ENCODE assay signal across 2 cellular contexts in genomic region chr10:3749597-3750351, GRCh38.
TF ChIP-seq lines count a peak whose summit lies in the region.

No MANE protein-coding gene starts in this region.

TF ChIP-seq in GM12878, 131 proteins besides CTCF, POLR2A, EP300 and RAD21 (continued from another document):
- TF ChIP-seq PBX3 (IDR thresholded peaks at IDR 0.05; ENCODE audit: insufficient replicate concordance, low read depth, low read length): peak; percentile 61
- TF ChIP-seq NBN (IDR thresholded peaks at IDR 0.05): 0 out of 2 replicates have a peak, but pooled peaks have one; percentile 29
- peak; percentile 50; the same call in 1 of the 2 replicates for TF ChIP-seq RELB (IDR thresholded peaks at IDR 0.05; ENCODE audit: low read depth)
- TF ChIP-seq MEF2A (IDR thresholded peaks at IDR 0.05; ENCODE audit: insufficient read depth, low read depth, low read length): 0 out of 2 replicates have a peak, but pooled peaks have one; percentile 48

TF ChIP-seq in HepG2, 621 proteins besides CTCF, POLR2A, EP300 and RAD21 (continued from another document):
- TF ChIP-seq, protein P1, sequence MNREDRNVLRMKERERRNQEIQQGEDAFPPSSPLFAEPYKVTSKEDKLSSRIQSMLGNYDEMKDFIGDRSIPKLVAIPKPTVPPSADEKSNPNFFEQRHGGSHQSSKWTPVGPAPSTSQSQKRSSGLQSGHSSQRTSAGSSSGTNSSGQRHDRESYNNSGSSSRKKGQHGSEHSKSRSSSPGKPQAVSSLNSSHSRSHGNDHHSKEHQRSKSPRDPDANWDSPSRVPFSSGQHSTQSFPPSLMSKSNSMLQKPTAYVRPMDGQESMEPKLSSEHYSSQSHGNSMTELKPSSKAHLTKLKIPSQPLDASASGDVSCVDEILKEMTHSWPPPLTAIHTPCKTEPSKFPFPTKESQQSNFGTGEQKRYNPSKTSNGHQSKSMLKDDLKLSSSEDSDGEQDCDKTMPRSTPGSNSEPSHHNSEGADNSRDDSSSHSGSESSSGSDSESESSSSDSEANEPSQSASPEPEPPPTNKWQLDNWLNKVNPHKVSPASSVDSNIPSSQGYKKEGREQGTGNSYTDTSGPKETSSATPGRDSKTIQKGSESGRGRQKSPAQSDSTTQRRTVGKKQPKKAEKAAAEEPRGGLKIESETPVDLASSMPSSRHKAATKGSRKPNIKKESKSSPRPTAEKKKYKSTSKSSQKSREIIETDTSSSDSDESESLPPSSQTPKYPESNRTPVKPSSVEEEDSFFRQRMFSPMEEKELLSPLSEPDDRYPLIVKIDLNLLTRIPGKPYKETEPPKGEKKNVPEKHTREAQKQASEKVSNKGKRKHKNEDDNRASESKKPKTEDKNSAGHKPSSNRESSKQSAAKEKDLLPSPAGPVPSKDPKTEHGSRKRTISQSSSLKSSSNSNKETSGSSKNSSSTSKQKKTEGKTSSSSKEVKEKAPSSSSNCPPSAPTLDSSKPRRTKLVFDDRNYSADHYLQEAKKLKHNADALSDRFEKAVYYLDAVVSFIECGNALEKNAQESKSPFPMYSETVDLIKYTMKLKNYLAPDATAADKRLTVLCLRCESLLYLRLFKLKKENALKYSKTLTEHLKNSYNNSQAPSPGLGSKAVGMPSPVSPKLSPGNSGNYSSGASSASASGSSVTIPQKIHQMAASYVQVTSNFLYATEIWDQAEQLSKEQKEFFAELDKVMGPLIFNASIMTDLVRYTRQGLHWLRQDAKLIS (CRISPR knock-in tag; IDR thresholded peaks at IDR 0.05): no peak
- TF ChIP-seq ZNF274 (CRISPR knock-in tag; IDR thresholded peaks at IDR 0.05): no peak
- no peak for TF ChIP-seq CBX5 (CRISPR knock-in tag; IDR thresholded peaks at IDR 0.05; ENCODE audit: borderline replicate concordance)
- TF ChIP-seq, protein P2, sequence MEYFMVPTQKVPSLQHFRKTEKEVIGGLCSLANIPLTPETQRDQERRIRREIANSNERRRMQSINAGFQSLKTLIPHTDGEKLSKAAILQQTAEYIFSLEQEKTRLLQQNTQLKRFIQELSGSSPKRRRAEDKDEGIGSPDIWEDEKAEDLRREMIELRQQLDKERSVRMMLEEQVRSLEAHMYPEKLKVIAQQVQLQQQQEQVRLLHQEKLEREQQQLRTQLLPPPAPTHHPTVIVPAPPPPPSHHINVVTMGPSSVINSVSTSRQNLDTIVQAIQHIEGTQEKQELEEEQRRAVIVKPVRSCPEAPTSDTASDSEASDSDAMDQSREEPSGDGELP (IDR thresholded peaks at IDR 0.05; ENCODE audit: borderline replicate concordance, low read depth): peak; percentile 14; the same call in 1 of the 2 replicates
- no peak for TF ChIP-seq HES4 (CRISPR knock-in tag; IDR thresholded peaks at IDR 0.05; ENCODE audit: borderline replicate concordance)
- no peak for TF ChIP-seq ZNF766 (CRISPR knock-in tag; IDR thresholded peaks at IDR 0.05; ENCODE audit: borderline replicate concordance)
- no peak for TF ChIP-seq FOXK1 (CRISPR knock-in tag; IDR thresholded peaks at IDR 0.05; ENCODE audit: borderline replicate concordance, low read depth)
- TF ChIP-seq ZNF136 (CRISPR knock-in tag; IDR thresholded peaks at IDR 0.05; ENCODE audit: low read depth): no peak
- no peak for TF ChIP-seq DZIP1 (CRISPR knock-in tag; IDR thresholded peaks at IDR 0.05)
- no peak for TF ChIP-seq ZNF615 (CRISPR knock-in tag; IDR thresholded peaks at IDR 0.05; ENCODE audit: borderline replicate concordance)
- TF ChIP-seq NFIB (CRISPR knock-in tag; IDR thresholded peaks at IDR 0.05; ENCODE audit: borderline replicate concordance): no peak
- TF ChIP-seq MED1 (CRISPR knock-in tag; IDR thresholded peaks at IDR 0.05): peak; percentile 31; the same call in 1 of the 2 replicates
- TF ChIP-seq KLF12 (CRISPR knock-in tag; IDR thresholded peaks at IDR 0.05; ENCODE audit: borderline replicate concordance): no peak
- no peak for TF ChIP-seq ZNF883 (CRISPR knock-in tag; IDR thresholded peaks at IDR 0.05; ENCODE audit: not compliant biosample characterization)
- TF ChIP-seq NFIC (IDR thresholded peaks at IDR 0.05; ENCODE audit: low read length): 0 out of 2 replicates have a peak, but pooled peaks have one; percentile 49
- TF ChIP-seq ERF (CRISPR knock-in tag; IDR thresholded peaks at IDR 0.05): 0 out of 2 replicates have a peak, but pooled peaks have one; percentile 20
- peak; percentile 23; the same call in 1 of the 2 replicates for TF ChIP-seq ZBTB38 (CRISPR knock-in tag; IDR thresholded peaks at IDR 0.05)
- TF ChIP-seq PBX3 (CRISPR knock-in tag; IDR thresholded peaks at IDR 0.05; ENCODE audit: borderline replicate concordance): no peak
- TF ChIP-seq NAIF1 (CRISPR knock-in tag; IDR thresholded peaks at IDR 0.05; ENCODE audit: borderline replicate concordance): peak; percentile 59; the same call in 1 of the 2 replicates
- no peak for TF ChIP-seq ZFP62 (CRISPR knock-in tag; IDR thresholded peaks at IDR 0.05)
- TF ChIP-seq PHF20 (CRISPR knock-in tag; IDR thresholded peaks at IDR 0.05): no peak
- no peak for TF ChIP-seq BRD4 (CRISPR knock-in tag; IDR thresholded peaks at IDR 0.05)
- TF ChIP-seq MBD4 (IDR thresholded peaks at IDR 0.05; ENCODE audit: borderline replicate concordance, low read length): no peak
- TF ChIP-seq SAP130 (CRISPR knock-in tag; IDR thresholded peaks at IDR 0.05; ENCODE audit: low read depth): peak; percentile 22; the same call in 1 of the 2 replicates
- no peak for TF ChIP-seq KLF6 (CRISPR knock-in tag; IDR thresholded peaks at IDR 0.05)
- no peak for TF ChIP-seq HOXA7 (CRISPR knock-in tag; IDR thresholded peaks at IDR 0.05)
- TF ChIP-seq, protein P3, sequence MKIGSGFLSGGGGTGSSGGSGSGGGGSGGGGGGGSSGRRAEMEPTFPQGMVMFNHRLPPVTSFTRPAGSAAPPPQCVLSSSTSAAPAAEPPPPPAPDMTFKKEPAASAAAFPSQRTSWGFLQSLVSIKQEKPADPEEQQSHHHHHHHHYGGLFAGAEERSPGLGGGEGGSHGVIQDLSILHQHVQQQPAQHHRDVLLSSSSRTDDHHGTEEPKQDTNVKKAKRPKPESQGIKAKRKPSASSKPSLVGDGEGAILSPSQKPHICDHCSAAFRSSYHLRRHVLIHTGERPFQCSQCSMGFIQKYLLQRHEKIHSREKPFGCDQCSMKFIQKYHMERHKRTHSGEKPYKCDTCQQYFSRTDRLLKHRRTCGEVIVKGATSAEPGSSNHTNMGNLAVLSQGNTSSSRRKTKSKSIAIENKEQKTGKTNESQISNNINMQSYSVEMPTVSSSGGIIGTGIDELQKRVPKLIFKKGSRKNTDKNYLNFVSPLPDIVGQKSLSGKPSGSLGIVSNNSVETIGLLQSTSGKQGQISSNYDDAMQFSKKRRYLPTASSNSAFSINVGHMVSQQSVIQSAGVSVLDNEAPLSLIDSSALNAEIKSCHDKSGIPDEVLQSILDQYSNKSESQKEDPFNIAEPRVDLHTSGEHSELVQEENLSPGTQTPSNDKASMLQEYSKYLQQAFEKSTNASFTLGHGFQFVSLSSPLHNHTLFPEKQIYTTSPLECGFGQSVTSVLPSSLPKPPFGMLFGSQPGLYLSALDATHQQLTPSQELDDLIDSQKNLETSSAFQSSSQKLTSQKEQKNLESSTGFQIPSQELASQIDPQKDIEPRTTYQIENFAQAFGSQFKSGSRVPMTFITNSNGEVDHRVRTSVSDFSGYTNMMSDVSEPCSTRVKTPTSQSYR (CRISPR knock-in tag; IDR thresholded peaks at IDR 0.05; ENCODE audit: borderline replicate concordance): no peak
- TF ChIP-seq ZNF510 (CRISPR knock-in tag; IDR thresholded peaks at IDR 0.05; ENCODE audit: low read depth): no peak
- 0 out of 2 replicates have a peak, but pooled peaks have one; percentile 71 for TF ChIP-seq MEF2D (CRISPR knock-in tag; IDR thresholded peaks at IDR 0.05)
- 0 out of 2 replicates have a peak, but pooled peaks have one; percentile 27 for TF ChIP-seq GATAD2A (CRISPR knock-in tag; IDR thresholded peaks at IDR 0.05)
- TF ChIP-seq, protein P4, sequence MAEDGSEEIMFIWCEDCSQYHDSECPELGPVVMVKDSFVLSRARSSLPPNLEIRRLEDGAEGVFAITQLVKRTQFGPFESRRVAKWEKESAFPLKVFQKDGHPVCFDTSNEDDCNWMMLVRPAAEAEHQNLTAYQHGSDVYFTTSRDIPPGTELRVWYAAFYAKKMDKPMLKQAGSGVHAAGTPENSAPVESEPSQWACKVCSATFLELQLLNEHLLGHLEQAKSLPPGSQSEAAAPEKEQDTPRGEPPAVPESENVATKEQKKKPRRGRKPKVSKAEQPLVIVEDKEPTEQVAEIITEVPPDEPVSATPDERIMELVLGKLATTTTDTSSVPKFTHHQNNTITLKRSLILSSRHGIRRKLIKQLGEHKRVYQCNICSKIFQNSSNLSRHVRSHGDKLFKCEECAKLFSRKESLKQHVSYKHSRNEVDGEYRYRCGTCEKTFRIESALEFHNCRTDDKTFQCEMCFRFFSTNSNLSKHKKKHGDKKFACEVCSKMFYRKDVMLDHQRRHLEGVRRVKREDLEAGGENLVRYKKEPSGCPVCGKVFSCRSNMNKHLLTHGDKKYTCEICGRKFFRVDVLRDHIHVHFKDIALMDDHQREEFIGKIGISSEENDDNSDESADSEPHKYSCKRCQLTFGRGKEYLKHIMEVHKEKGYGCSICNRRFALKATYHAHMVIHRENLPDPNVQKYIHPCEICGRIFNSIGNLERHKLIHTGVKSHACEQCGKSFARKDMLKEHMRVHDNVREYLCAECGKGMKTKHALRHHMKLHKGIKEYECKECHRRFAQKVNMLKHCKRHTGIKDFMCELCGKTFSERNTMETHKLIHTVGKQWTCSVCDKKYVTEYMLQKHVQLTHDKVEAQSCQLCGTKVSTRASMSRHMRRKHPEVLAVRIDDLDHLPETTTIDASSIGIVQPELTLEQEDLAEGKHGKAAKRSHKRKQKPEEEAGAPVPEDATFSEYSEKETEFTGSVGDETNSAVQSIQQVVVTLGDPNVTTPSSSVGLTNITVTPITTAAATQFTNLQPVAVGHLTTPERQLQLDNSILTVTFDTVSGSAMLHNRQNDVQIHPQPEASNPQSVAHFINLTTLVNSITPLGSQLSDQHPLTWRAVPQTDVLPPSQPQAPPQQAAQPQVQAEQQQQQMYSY (CRISPR knock-in tag; IDR thresholded peaks at IDR 0.05): no peak
- no peak for TF ChIP-seq RERE (CRISPR knock-in tag; IDR thresholded peaks at IDR 0.05; ENCODE audit: low read depth)
- TF ChIP-seq SMARCC2 (IDR thresholded peaks at IDR 0.05): no peak
TF ChIP-seq in HepG2: peak in this region for 17.
